16 cellular contexts compared by ENCODE assay signal in genomic region chr22:38882972-38883622, GRCh38. TPM values are rescaled to one million over a fixed set of nuclear protein-coding genes. Genes with fewer than 3 reads are reported as not detected.
DNase-seq lines count a peak whose midpoint lies in the region; ATAC-seq and TF ChIP-seq lines count a peak whose summit lies in the region.
"Had no signal": no experiment of that assay in that cellular context is flagged by ENCODE, and none has a peak within 500 bp of the region (broad histone marks: within the 10 kb centered on the region; RNA-seq: fewer than 3 reads in every experiment).

No MANE protein-coding gene starts in this region.

- no peaks in the 10 kb centered on the region for H3K9me3 ChIP-seq in hepatocyte (ENCODE audit: low read depth)
- no peaks in the 10 kb centered on the region for H3K9me3 ChIP-seq in thoracic aorta
- H3K9me3 ChIP-seq: upper lobe of left lung had no signal

- peaks cover 32% of the 10 kb centered on the region for H3K27me3 Mint-ChIP-seq in activated naive CD4-positive, alpha-beta T cell treated with anti-CD3 and anti-CD28 coated beads, Interleukin-2, amount 10 ng/mL, durations not matched to agents 7 days and 5 days
- H3K27me3 Mint-ChIP-seq in T-cell, result peaks cover 0 to 10% of the 10 kb centered on the region in 2 donors

- DNase-seq in activated naive CD4-positive, alpha-beta T cell treated with anti-CD3 and anti-CD28 coated beads, Interleukin-2, amount 10 ng/mL, durations not matched to agents 7 days and 5 days, result no peak
- DNase-seq in activated naive CD4-positive, alpha-beta T cell (lab: John Stamatoyannopoulos, UW), result no peak
- no peak for DNase-seq in T-cell
- DNase-seq in hepatocyte (ENCODE audit: low spot score), result no peak
- DNase-seq in thoracic aorta (ENCODE audit: low spot score), result no peak
- DNase-seq in RPMI8226, result no peak
- no peak for DNase-seq in stimulated activated CD4-positive, alpha-beta T cell treated with anti-CD3 and anti-CD28 coated beads, Interleukin-2, amount 100 ng/mL, for 48 hours
- DNase-seq: activated CD4-positive, alpha-beta T cell treated with anti-CD3 and anti-CD28 coated beads for 1 hour; DMS153; MG63; NCI-H2107; upper lobe of left lung had no signal

- no peaks in the 10 kb centered on the region for H3K79me2 ChIP-seq in hepatocyte

- H3K36me3 Mint-ChIP-seq in activated naive CD4-positive, alpha-beta T cell treated with anti-CD3 and anti-CD28 coated beads, Interleukin-2, amount 10 ng/mL, durations not matched to agents 7 days and 5 days, result no peaks in the 10 kb centered on the region
- no peaks in the 10 kb centered on the region for H3K36me3 Mint-ChIP-seq in T-cell

- 44% methylated on average over 9 of the region's 9 CpGs for WGBS in hepatocyte (ENCODE audit: low lambda C conversion rate, missing lambda C conversion rate)

- H3K9me2 ChIP-seq in hepatocyte (replicated peaks; ENCODE audit: insufficient read depth), result no peaks in the 10 kb centered on the region

- CTCF ChIA-PET in activated naive CD4-positive, alpha-beta T cell treated with anti-CD3 and anti-CD28 coated beads, Interleukin-2, amount 10 ng/mL, durations not matched to agents 7 days and 5 days (lab: Charles Lee), result interaction anchor here (4.2 kb wide), 1 partner anchor 14 kb away, joined by 16 read pairs; no protein-coding TSS in a partner anchor
- CTCF ChIA-PET in T-cell (lab: Charles Lee), result no interaction called here

- no peaks in the 10 kb centered on the region for H3K27me3 ChIP-seq in hepatocyte
- H3K27me3 ChIP-seq in thoracic aorta (replicated peaks; ENCODE audit: insufficient read depth), result no peaks in the 10 kb centered on the region
- H3K27me3 ChIP-seq: upper lobe of left lung had no signal

- ATAC-seq in T-cell (replicated peaks in 1 of 4), result peak; percentile 30 to 69 (median 57)
- ATAC-seq in thoracic aorta (ENCODE audit: insufficient number of reproducible peaks, low FRiP score, low read depth), result no peak
- ATAC-seq in GM21423 (IDR thresholded peaks at IDR 0.05; ENCODE audit: unreplicated experiment), result no peak

- H3K4me3 ChIP-seq in hepatocyte, result no peak overlapping the region
- no peak overlapping the region for H3K4me3 ChIP-seq in thoracic aorta
- H3K4me3 ChIP-seq: MG63, SK-N-MC, upper lobe of left lung had no signal

- H3K36me3 ChIP-seq in hepatocyte (replicated peaks; ENCODE audit: insufficient read depth, low read depth) (no peaks in the 10 kb centered on the region), thoracic aorta (no peaks in the 10 kb centered on the region)
- H3K36me3 ChIP-seq: MG63, upper lobe of left lung had no signal

- TF ChIP-seq CTCF in hepatocyte (IDR thresholded peaks at IDR 0.05; ENCODE audit: poor library complexity) (no peak), thoracic aorta (IDR thresholded peaks at IDR 0.05) (no peak)

- peak overlapping the region; percentile 79 for H3K27ac Mint-ChIP-seq in activated naive CD4-positive, alpha-beta T cell treated with anti-CD3 and anti-CD28 coated beads, Interleukin-2, amount 10 ng/mL, durations not matched to agents 7 days and 5 days
- peak overlapping the region; percentile 96 to 97 for H3K27ac Mint-ChIP-seq in T-cell
- H3K27ac Mint-ChIP-seq: activated T-helper 2 cell treated with anti-CD3 and anti-CD28 coated beads, Interferon-gamma antibody, Interleukin-2, Interleukin-4, amounts not matched to agents 10 μg/mL and 5 μg/mL and 100 μg/mL, durations not matched to agents 14 hours and 24 hours and 36 hours had no signal

- H4K20me1 ChIP-seq in hepatocyte (ENCODE audit: insufficient read depth, poor library complexity, severe bottlenecking), result no peaks in the 10 kb centered on the region

- no peak overlapping the region for H2AFZ ChIP-seq in hepatocyte

- POLR2A ChIA-PET in T-cell (lab: Charles Lee), result interaction anchor here in 1 of 2 donors (0.6 kb wide), 1 partner anchor 18 kb away, joined by 3 read pairs; no protein-coding TSS in a partner anchor

- H3K9me3 Mint-ChIP-seq in activated naive CD4-positive, alpha-beta T cell treated with anti-CD3 and anti-CD28 coated beads, Interleukin-2, amount 10 ng/mL, durations not matched to agents 7 days and 5 days, result no peaks in the 10 kb centered on the region
- peaks cover 0 to 2% (median 0%) of the 10 kb centered on the region in 3 donors for H3K9me3 Mint-ChIP-seq in T-cell
- H3K9me3 Mint-ChIP-seq: activated T-helper 2 cell treated with anti-CD3 and anti-CD28 coated beads, Interferon-gamma antibody, Interleukin-2, Interleukin-4, amounts not matched to agents 10 μg/mL and 5 μg/mL and 100 μg/mL, durations not matched to agents 14 hours and 24 hours and 36 hours; central memory CD8-positive, alpha-beta T cell had no signal

- H3K4me1 Mint-ChIP-seq in activated naive CD4-positive, alpha-beta T cell treated with anti-CD3 and anti-CD28 coated beads, Interleukin-2, amount 10 ng/mL, durations not matched to agents 7 days and 5 days, result peaks cover 17% of the 10 kb centered on the region
- H3K4me1 Mint-ChIP-seq in T-cell, result peaks cover 25 to 29% (median 27%) of the 10 kb centered on the region in 3 donors

- H3K4me1 ChIP-seq in hepatocyte (ENCODE audit: insufficient read depth), result peaks cover 6% of the 10 kb centered on the region
- H3K4me1 ChIP-seq in thoracic aorta (ENCODE audit: control insufficient read depth in 1 of 2, low read depth in 2 of 2), result peaks cover 24 to 36% of the 10 kb centered on the region in 2 donors

- no peak overlapping the region for H3K4me3 Mint-ChIP-seq in activated naive CD4-positive, alpha-beta T cell treated with anti-CD3 and anti-CD28 coated beads, Interleukin-2, amount 10 ng/mL, durations not matched to agents 7 days and 5 days
- peak overlapping the region in 2 of 3 donors; percentile 43 to 52 for H3K4me3 Mint-ChIP-seq in T-cell
- H3K4me3 Mint-ChIP-seq: central memory CD8-positive, alpha-beta T cell had no signal

- H3K27ac ChIP-seq in hepatocyte (peak overlapping the region; percentile 40), thoracic aorta (peak overlapping the region; percentile 86)
- H3K27ac ChIP-seq: SK-N-MC had no signal

- no peak overlapping the region for H3K4me2 ChIP-seq in hepatocyte

RNA-seq across cellular contexts. Expression of gene CBX6, which starts 11.1 kb away (rescaled TPM):
- total RNA-seq in T-cell (10 to 100 TPM; 41.2 to 92.0 (median 87.1) TPM), hepatocyte (30.7 and 42.9 TPM in 2 replicates), thoracic aorta (100 to 1,000 TPM in 1 of 2 donors, 10 to 100 TPM in 1; 80.1 to 111 TPM)
- 40.6 and 45.4 TPM in 2 replicates for polyA plus RNA-seq in hepatocyte

RNA-seq across cellular contexts. Expression of gene NPTXR, which starts 39.3 kb away (rescaled TPM):
- 10 to 100 TPM in 2 of 5 donors, 1 to 10 TPM in 3; 4.9 to 13.2 (median 9.1) TPM for total RNA-seq in T-cell
- total RNA-seq in hepatocyte, result 3.1 and 3.8 TPM in 2 replicates
- polyA plus RNA-seq in hepatocyte, result 3.3 TPM in 2 replicates
- 10 to 100 TPM; 29.3 to 50.8 TPM for total RNA-seq in thoracic aorta

Comparison
In these comparisons a context has a peak if more than half of its experiments do, and no peak if none do; other contexts are left out.
1. ATAC-seq: peak in T-cell (4 of 4); none in thoracic aorta (single experiment) and GM21423 (single experiment).